13 cellular contexts compared by ENCODE assay signal in genomic region chr9:99264070-99264469, GRCh38. TPM values are rescaled to one million over a fixed set of nuclear protein-coding genes. Genes with fewer than 3 reads are reported as not detected.
DNase-seq lines count a peak whose midpoint lies in the region; ATAC-seq and TF ChIP-seq lines count a peak whose summit lies in the region.
"Had no signal": no experiment of that assay in that cellular context is flagged by ENCODE, and none has a peak within 500 bp of the region (broad histone marks: within the 10 kb centered on the region; RNA-seq: fewer than 3 reads in every experiment).

No MANE protein-coding gene starts in this region.

- H3K27me3 ChIP-seq in endodermal cell (ENCODE audit: control insufficient read depth, insufficient read depth, low read length, poor library complexity, severe bottlenecking) (no peaks in the 10 kb centered on the region), esophagus squamous epithelium (no peaks in the 10 kb centered on the region)
- H3K27me3 ChIP-seq: testis had no signal

- DNase-seq in stimulated activated CD4-positive, alpha-beta T cell treated with anti-CD3 and anti-CD28 coated beads, Interleukin-12 subunit alpha, Interleukin-12 subunit beta, amount 100 ng/mL, for 4 hours: peak; percentile 15
- no peak for DNase-seq in stimulated activated CD4-positive, alpha-beta T cell treated with anti-CD3 and anti-CD28 coated beads, Interleukin-4, amount 100 ng/mL, for 24 hours
- DNase-seq in NCI-H69 (lab: John Stamatoyannopoulos, UW) (peak; percentile 70), endodermal cell (peak; percentile 81), NCI-H2107 treated with DMSO at 0.1 percent for 48 hours (lab: John Stamatoyannopoulos, UW; ENCODE audit: unreplicated experiment) (no peak), GM10248 (ENCODE audit: extremely low spot score) (no peak), esophagus squamous epithelium (lab: John Stamatoyannopoulos, UW) (no peak)
- DNase-seq: DMS153, NCI-H2029, T-cell, testis had no signal

- H3K4me1 Mint-ChIP-seq in endodermal cell: peaks cover 4% of the 10 kb centered on the region
- H3K4me1 Mint-ChIP-seq in stimulated activated memory B cell treated with anti-CD40 and anti-IgM and Interleukin-4, amounts not matched to agents 10 μg/mL and 1 μg/mL and 100 μg/mL, for 72 hours: peaks cover 72% of the 10 kb centered on the region

- H3K36me3 ChIP-seq in endodermal cell (ENCODE audit: control insufficient read depth, insufficient read depth, low read length) (no peaks in the 10 kb centered on the region), esophagus squamous epithelium (no peaks in the 10 kb centered on the region)

- POLR2A ChIA-PET in GM10248 (lab: Yijun Ruan, JAX): no interaction called here

- H3K9me3 ChIP-seq in endodermal cell (ENCODE audit: control insufficient read depth, low read length) (no peaks in the 10 kb centered on the region), esophagus squamous epithelium (no peaks in the 10 kb centered on the region)
- H3K9me3 ChIP-seq: testis had no signal

- WGBS in endodermal cell (ENCODE audit: insufficient coverage in 1 of 2, insufficient read length in 1 of 2), 2 experiments: 60 to 87% methylated on average over 1 to 2 of the region's 2 CpGs
- 86 to 95% methylated on average over 2 of the region's 2 CpGs for WGBS in esophagus squamous epithelium, 2 donors

- no peak overlapping the region for H3K4me3 ChIP-seq in endodermal cell (ENCODE audit: low read length)
- H3K4me3 ChIP-seq in esophagus squamous epithelium: no peak overlapping the region
- H3K4me3 ChIP-seq: testis had no signal

- H3K4me1 ChIP-seq in endodermal cell (ENCODE audit: control insufficient read depth, insufficient read depth, low read length): no peaks in the 10 kb centered on the region
- H3K4me1 ChIP-seq in esophagus squamous epithelium: peaks cover 16 to 19% (median 16%) of the 10 kb centered on the region in 3 donors

- H3K9me3 Mint-ChIP-seq in endodermal cell: no peaks in the 10 kb centered on the region
- peaks cover 3% of the 10 kb centered on the region for H3K9me3 Mint-ChIP-seq in stimulated activated memory B cell treated with anti-CD40 and anti-IgM and Interleukin-4, amounts not matched to agents 10 μg/mL and 1 μg/mL and 100 μg/mL, for 72 hours
- H3K9me3 Mint-ChIP-seq: activated naive CD4-positive, alpha-beta T cell treated with anti-CD3 and anti-CD28 coated beads, Interleukin-2, amount 50 U/mL, for 72 hours; T-cell had no signal

- no peaks in the 10 kb centered on the region for H3K36me3 Mint-ChIP-seq in endodermal cell (ENCODE audit: low read depth)
- peaks cover 5% of the 10 kb centered on the region for H3K36me3 Mint-ChIP-seq in stimulated activated memory B cell treated with anti-CD40 and anti-IgM and Interleukin-4, amounts not matched to agents 10 μg/mL and 1 μg/mL and 100 μg/mL, for 72 hours
- H3K36me3 Mint-ChIP-seq: activated naive CD4-positive, alpha-beta T cell treated with anti-CD3 and anti-CD28 coated beads, Interleukin-2, amount 50 U/mL, for 72 hours; T-cell had no signal

- TF ChIP-seq CTCF in endodermal cell (conservative IDR thresholded peaks at IDR 0.05): peak; percentile 78
- no peak for TF ChIP-seq CTCF in GM10248 (IDR thresholded peaks at IDR 0.05; ENCODE audit: control extremely low read depth, extremely low read depth, low read depth, missing control alignments)
- TF ChIP-seq CTCF in esophagus squamous epithelium (IDR thresholded peaks at IDR 0.05): peak in 1 of 6 experiments; percentile 37

- intact Hi-C loops in esophagus squamous epithelium (cut with DNase I): no loop called here

- TF ChIP-seq POLR2A in esophagus squamous epithelium (IDR thresholded peaks at IDR 0.05): no peak

- H3K27ac ChIP-seq in endodermal cell (ENCODE audit: low read depth, low read length) (no peak overlapping the region), esophagus squamous epithelium (no peak overlapping the region)
- H3K27ac ChIP-seq: testis had no signal

- no peak for ATAC-seq in stimulated activated memory B cell treated with anti-CD40 and anti-IgM and Interleukin-4, amounts not matched to agents 10 μg/mL and 1 μg/mL and 100 μg/mL, for 72 hours
- ATAC-seq: T-cell had no signal

- no peak overlapping the region for H3K4me3 Mint-ChIP-seq in endodermal cell
- H3K4me3 Mint-ChIP-seq in stimulated activated memory B cell treated with anti-CD40 and anti-IgM and Interleukin-4, amounts not matched to agents 10 μg/mL and 1 μg/mL and 100 μg/mL, for 72 hours: no peak overlapping the region
- H3K4me3 Mint-ChIP-seq: T-cell had no signal

- no peak overlapping the region for H3K9ac ChIP-seq in endodermal cell (ENCODE audit: extremely low read depth, low read length, poor library complexity, severe bottlenecking)

- no peaks in the 10 kb centered on the region for H3K27me3 Mint-ChIP-seq in endodermal cell (ENCODE audit: insufficient read depth)
- no peaks in the 10 kb centered on the region for H3K27me3 Mint-ChIP-seq in stimulated activated memory B cell treated with anti-CD40 and anti-IgM and Interleukin-4, amounts not matched to agents 10 μg/mL and 1 μg/mL and 100 μg/mL, for 72 hours
- H3K27me3 Mint-ChIP-seq: T-cell had no signal

- H3K27ac Mint-ChIP-seq in endodermal cell: no peak overlapping the region
- H3K27ac Mint-ChIP-seq in stimulated activated memory B cell treated with anti-CD40 and anti-IgM and Interleukin-4, amounts not matched to agents 10 μg/mL and 1 μg/mL and 100 μg/mL, for 72 hours: peak overlapping the region; percentile 84
- H3K27ac Mint-ChIP-seq: activated naive CD4-positive, alpha-beta T cell treated with anti-CD3 and anti-CD28 coated beads, Interleukin-2, amount 50 U/mL, for 72 hours; T-cell had no signal

- CTCF ChIA-PET in GM10248 (lab: Yijun Ruan, JAX): interaction anchor here (1.8 to 3.3 kb wide), 3 partner anchors 10 to 32 kb away, joined by 6 to 27 read pairs (median 15); no protein-coding TSS in a partner anchor

RNA-seq across cellular contexts. Expression of gene SEC61B, which starts 42.0 kb away (rescaled TPM):
- total RNA-seq in endodermal cell: 100 to 1,000 TPM; 153 to 187 TPM
- polyA plus RNA-seq in endodermal cell (2013, experiment 1 of 2): 189 TPM
- 214 TPM for polyA plus RNA-seq in endodermal cell (2013, experiment 2 of 2)
- total RNA-seq in esophagus squamous epithelium: 100 to 1,000 TPM in 2 of 4 donors, 10 to 100 TPM in 2; 78.8 to 143 (median 117) TPM

RNA-seq across cellular contexts. Expression of gene ALG2, which starts 42.3 kb away (rescaled TPM):
- total RNA-seq in endodermal cell (10 to 100 TPM; 27.6 to 28.8 TPM), esophagus squamous epithelium (10 to 100 TPM; 19.2 to 28.4 (median 25.1) TPM)
- polyA plus RNA-seq in endodermal cell (2013, experiment 1 of 2): 24.1 TPM
- polyA plus RNA-seq in endodermal cell (2013, experiment 2 of 2): 21.5 TPM

Comparison
In these comparisons a context has a peak if more than half of its experiments do, and no peak if none do; other contexts are left out.
1. DNase-seq: peak in stimulated activated CD4-positive, alpha-beta T cell treated with anti-CD3 and anti-CD28 coated beads, Interleukin-12 subunit alpha, Interleukin-12 subunit beta, amount 100 ng/mL, for 4 hours (single experiment), NCI-H69 (single experiment) and endodermal cell (single experiment); none in stimulated activated CD4-positive, alpha-beta T cell treated with anti-CD3 and anti-CD28 coated beads, Interleukin-4, amount 100 ng/mL, for 24 hours (single experiment), NCI-H2107 treated with DMSO at 0.1 percent for 48 hours (single experiment), GM10248 (single experiment) and esophagus squamous epithelium (single experiment).